8 cellular contexts compared by ENCODE assay signal in genomic region chr18:63970803-63971191, GRCh38. TPM values are rescaled to one million over a fixed set of nuclear protein-coding genes. Genes with fewer than 3 reads are reported as not detected.
DNase-seq lines count a peak whose midpoint lies in the region; TF ChIP-seq lines count a peak whose summit lies in the region.

No MANE protein-coding gene starts in this region.

- H3K27me3 ChIP-seq in HAP-1 (ENCODE audit: low read depth) = no peaks in the 10 kb centered on the region
- H3K27me3 ChIP-seq in muscle layer of colon (ENCODE audit: control insufficient read depth in 1 of 2, insufficient read depth in 2 of 2, low read length in 2 of 2) = no peaks in the 10 kb centered on the region

- in situ Hi-C loops in HAP-1 (cut with MboI; ENCODE audit: low sequenced_read_pairs) = no loop called here

- DNase-seq in COR-L47 (lab: John Stamatoyannopoulos, UW) (peak; percentile 78), HAP-1 (ENCODE audit: low spot score in 2 of 2) (peak in 1 of 2 experiments; percentile 28), SHP77 (lab: John Stamatoyannopoulos, UW) (peak; percentile 61 to 62), epithelial cell of esophagus (ENCODE audit: low read depth) (peak; percentile 73), OCI-M1 (lab: John Stamatoyannopoulos, UW) (no peak), hippocampal formation (lab: John Stamatoyannopoulos, UW) (no peak), occipital lobe (lab: John Stamatoyannopoulos, UW) (no peak)

- H3K9ac ChIP-seq in muscle layer of colon (ENCODE audit: low read length) = peak overlapping the region; percentile 41

- peak overlapping the region; percentile 90 for H3K27ac ChIP-seq in muscle layer of colon (ENCODE audit: low read depth, low read length)

- H3K9me3 ChIP-seq in HAP-1 = no peaks in the 10 kb centered on the region
- no peaks in the 10 kb centered on the region for H3K9me3 ChIP-seq in muscle layer of colon (ENCODE audit: low read length)

- H3K4me3 ChIP-seq in HAP-1 (peak overlapping the region; percentile 66), epithelial cell of esophagus (ENCODE audit: low read length) (peak overlapping the region; percentile 79), muscle layer of colon (ENCODE audit: low read depth in 1 of 2, low read length in 2 of 2) (peak overlapping the region; percentile 63 to 76)

- no peaks in the 10 kb centered on the region for H3K36me3 ChIP-seq in HAP-1 (replicated peaks)
- H3K36me3 ChIP-seq in muscle layer of colon (ENCODE audit: insufficient read depth, low read length) = no peaks in the 10 kb centered on the region

- H3K4me1 ChIP-seq in HAP-1 = peaks cover 4% of the 10 kb centered on the region
- H3K4me1 ChIP-seq in muscle layer of colon (ENCODE audit: insufficient read depth, low read length) = peaks cover 7% of the 10 kb centered on the region

- TF ChIP-seq CTCF in epithelial cell of esophagus (IDR thresholded peaks at IDR 0.05; ENCODE audit: insufficient read depth, low read depth, low read length, missing control alignments) = no peak

RNA-seq across cellular contexts. Expression of gene SERPINB8, which starts 0.9 kb away (rescaled TPM):
- 1.1 TPM for total RNA-seq in occipital lobe

RNA-seq across cellular contexts. Expression of gene HMSD, which starts 21.7 kb away (rescaled TPM):
- total RNA-seq in occipital lobe = 0.16 TPM

Comparison
In these comparisons a context has a peak if more than half of its experiments do, and no peak if none do; other contexts are left out.
1. DNase-seq: peak in COR-L47 (single experiment), SHP77 (2 of 2) and epithelial cell of esophagus (single experiment); none in OCI-M1 (single experiment), hippocampal formation (0 of 2) and occipital lobe (single experiment).
2. Peak in every context shown above with its lines, with median percentiles within 50 percentile points of each other: H3K4me3 ChIP-seq.